ENCODE assay signal across 10 cellular contexts in the genomic region with DNA sequence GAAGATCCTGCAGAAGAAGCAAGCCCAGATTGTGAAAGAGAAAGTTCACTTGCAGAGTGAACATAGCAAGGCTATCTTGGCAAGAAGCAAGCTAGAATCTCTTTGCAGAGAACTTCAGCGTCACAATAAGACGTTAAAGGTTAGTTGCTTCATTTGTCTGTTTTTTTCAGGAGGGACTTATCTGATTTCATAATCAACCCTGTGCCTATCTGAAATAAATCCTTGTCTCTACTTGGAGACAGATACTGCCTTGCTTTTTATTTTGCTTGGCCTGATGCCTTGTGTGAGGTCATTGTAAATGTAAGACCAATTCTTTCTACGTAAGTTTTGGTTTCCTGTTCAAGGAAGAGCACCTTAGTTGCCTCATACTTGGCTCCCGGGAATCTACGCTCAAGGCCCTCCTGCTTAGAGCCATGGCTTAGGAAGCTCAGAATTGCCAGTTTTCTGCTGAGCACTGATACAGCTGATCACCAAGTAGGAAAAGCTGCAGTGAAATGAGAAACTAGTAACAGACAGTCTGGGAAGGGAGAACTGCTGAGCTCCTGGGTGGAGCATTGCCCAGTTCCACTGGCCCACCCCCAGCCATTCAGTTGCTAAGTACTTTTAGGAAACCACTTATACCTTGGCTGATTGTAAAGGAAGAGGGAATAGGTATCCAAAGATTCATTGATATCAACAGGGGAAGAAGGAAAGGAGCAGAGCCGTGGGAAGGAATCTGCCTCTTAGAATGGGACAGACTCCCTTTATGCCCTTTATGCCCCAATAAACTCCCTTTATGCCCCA. TPM values are rescaled to one million over a fixed set of nuclear protein-coding genes. Genes with fewer than 3 reads are reported as not detected.
DNase-seq lines count a peak whose midpoint lies in the region; ATAC-seq, FAIRE-seq and TF ChIP-seq lines count a peak whose summit lies in the region.
"Had no signal": no experiment of that assay in that cellular context is flagged by ENCODE, and none has a peak within 500 bp of the region (broad histone marks: within the 10 kb centered on the region; RNA-seq: fewer than 3 reads in every experiment).

No MANE protein-coding gene starts in this region.

- no TSS peak for BruUV-seq in HepG2 (replicated peaks; lab: Mats Ljungman, UMichigan)

- 42% methylated on average over 6 of the region's 6 CpGs for WGBS in liver
- WGBS in HepG2 (ENCODE audit: low lambda C conversion rate), result 96% methylated on average over 6 of the region's 6 CpGs

- no peak overlapping the region for H3K9ac ChIP-seq in liver (ENCODE audit: low read depth in 1 of 2, low read length in 2 of 2)
- no peak overlapping the region for H3K9ac ChIP-seq in HepG2 (ENCODE audit: insufficient read depth, low read depth, low read length)

- TF ChIP-seq POLR2A in HepG2 (IDR thresholded peaks at IDR 0.05; ENCODE audit: insufficient read depth in 1 of 2, low read depth in 2 of 2, low read length in 2 of 2), result no peak

- H3K79me2 ChIP-seq in HepG2 (ENCODE audit: insufficient read depth, low read length), result no peaks in the 10 kb centered on the region

- POLR2A ChIA-PET in HepG2 (lab: Yijun Ruan, JAX), result no interaction called here

- TF ChIP-seq CTCF in liver (IDR thresholded peaks at IDR 0.05; ENCODE audit: low read depth, low read length, missing input control), result no peak
- TF ChIP-seq CTCF in HepG2 (CRISPR knock-in tag; IDR thresholded peaks at IDR 0.05), result no peak

- H3K36me3 ChIP-seq in liver (ENCODE audit: control insufficient read depth in 4 of 4, insufficient read depth in 3 of 4, low read depth in 1 of 4, low read length in 3 of 4), result peaks cover 0 to 30% (median 13%) of the 10 kb centered on the region in 4 donors
- peaks cover 6 to 29% of the 10 kb centered on the region in 2 experiments; a peak in 3 of 5 replicates for H3K36me3 ChIP-seq in HepG2 (replicated peaks in 1 of 2; ENCODE audit: control insufficient read depth in 1 of 2, insufficient read depth in 2 of 2, low read length in 2 of 2)

- H3K4me3 ChIP-seq in liver (ENCODE audit: low read depth in 1 of 3, low read length in 3 of 3) (no peak overlapping the region), HepG2 (replicated peaks in 1 of 3; ENCODE audit: insufficient read depth in 1 of 3, low read depth in 2 of 3, low read length in 3 of 3) (no peak overlapping the region)

- H2AFZ ChIP-seq in HepG2 (ENCODE audit: low read length), result no peak overlapping the region

- in situ Hi-C loops in HepG2 (cut with HindIII; ENCODE audit: extremely low pct_ligation_motif_present, low pct_unique_long_range_greater_than_20kb), result loop anchor here (10.0 kb wide), 1 partner anchor 216 kb away; no protein-coding TSS in a partner anchor

- no peak for FAIRE-seq in HepG2 (lab: Jason Lieb, UNC)
- FAIRE-seq in frontal cortex (lab: Jason Lieb, UNC), result no peak

- no peaks in the 10 kb centered on the region for H3K27me3 ChIP-seq in liver (ENCODE audit: control insufficient read depth in 4 of 4, insufficient read depth in 4 of 4, low read length in 3 of 4)
- H3K27me3 ChIP-seq in HepG2 (ENCODE audit: control insufficient read depth in 1 of 2, insufficient read depth in 2 of 2, low read length in 2 of 2), result no peaks in the 10 kb centered on the region

- no peak for DNase-seq in HepG2 (ENCODE audit: low spot score)
- DNase-seq in mucosa of gallbladder (ENCODE audit: low spot score), result peak; percentile 18
- no peak for DNase-seq in GM19238 (ENCODE audit: insufficient read length, low spot score)
- DNase-seq in frontal cortex (ENCODE audit: low spot score in 2 of 2), result no peak
- no peak for DNase-seq in NCI-H526 treated with DMSO at 0.1 percent for 48 hours (lab: John Stamatoyannopoulos, UW)
- no peak for DNase-seq in NCI-H524 treated with DMSO at 0.1 percent for 48 hours (lab: John Stamatoyannopoulos, UW)
- DNase-seq: activated CD4-positive, alpha-beta T cell treated with anti-CD3 and anti-CD28 coated beads for 48 hours; OCI-M1 had no signal

- H3K27ac ChIP-seq in liver (ENCODE audit: low read depth in 1 of 2, low read length in 2 of 2), result peak overlapping the region; percentile 15 to 25
- no peak overlapping the region for H3K27ac ChIP-seq in HepG2 (ENCODE audit: extremely low read length, insufficient read depth, low read length)

- H3K4me1 ChIP-seq in liver (ENCODE audit: control insufficient read depth in 4 of 4, insufficient read depth in 4 of 4, low read length in 3 of 4), result peaks cover 0 to 12% (median 1%) of the 10 kb centered on the region in 4 donors
- peaks cover 20% of the 10 kb centered on the region for H3K4me1 ChIP-seq in HepG2 (ENCODE audit: insufficient read depth, low read length)

- H3K4me2 ChIP-seq in HepG2 (ENCODE audit: low read depth, low read length), result no peak overlapping the region

- intact Hi-C loops in HepG2 (cut with micrococcal nuclease; ENCODE audit: unreplicated experiment), result loop anchor here (5.0 kb wide), 1 partner anchor 44 kb away; the partner anchor contains the start of gene RBBP7

- CTCF ChIA-PET in HepG2 (lab: Yijun Ruan, JAX; ENCODE audit: low intra/inter-chr PET ratio, low total read pairs), result no interaction called here

- H3K9me3 ChIP-seq in liver (ENCODE audit: control insufficient read depth in 4 of 4, low read length in 3 of 4) (no peaks in the 10 kb centered on the region), HepG2 (ENCODE audit: low read length) (no peaks in the 10 kb centered on the region)

- TF ChIP-seq RAD21 in liver (IDR thresholded peaks at IDR 0.05), result no peak
- TF ChIP-seq RAD21 in HepG2 (CRISPR knock-in tag; IDR thresholded peaks at IDR 0.05), result no peak

- no peak for TF ChIP-seq EP300 in HepG2 (IDR thresholded peaks at IDR 0.05; ENCODE audit: low read depth in 2 of 2, low read length in 2 of 2)
- no peak for TF ChIP-seq EP300 in HepG2 (CRISPR knock-in tag; IDR thresholded peaks at IDR 0.05; ENCODE audit: borderline replicate concordance)

- ATAC-seq in HepG2, result no peak
- peak; percentile 52 for ATAC-seq in esophagus mucosa

- no peaks in the 10 kb centered on the region for H4K20me1 ChIP-seq in HepG2 (ENCODE audit: insufficient read depth, low read length)

TF ChIP-seq in liver, 16 proteins besides CTCF, POLR2A, EP300 and RAD21 (continues in another document):
- TF ChIP-seq FOXA1 (IDR thresholded peaks at IDR 0.05), result no peak
- no peak for TF ChIP-seq FOXA2 (IDR thresholded peaks at IDR 0.05)

TF ChIP-seq in HepG2, 621 proteins besides CTCF, POLR2A, EP300 and RAD21 (continues in another document):
- TF ChIP-seq SOX6 (IDR thresholded peaks at IDR 0.05) (no peak), SOX6 (CRISPR knock-in tag; IDR thresholded peaks at IDR 0.05) (no peak)

RNA-seq across cellular contexts. Expression of gene RBBP7, which starts 41.8 kb away (rescaled TPM):
- 10 to 100 TPM; 32.5 to 77.9 TPM for total RNA-seq in liver
- 10 to 100 TPM; 34.0 to 37.1 TPM for polyA plus RNA-seq in liver
- total RNA-seq in HepG2 (2016; rRNA removed; fragmentation: Illumina TruSeq; extraction: Trizol), result 145 and 193 TPM in 2 replicates
- total RNA-seq in HepG2 (2016; cell fraction: cytosol; rRNA removed; fragmentation: Illumina TruSeq; extraction: Trizol; ENCODE audit: low read depth), result 57.4 and 66.6 TPM in 2 replicates
- 156 and 189 TPM in 2 replicates for total RNA-seq in HepG2 (2016; cell fraction: insoluble cytoplasmic fraction; rRNA removed; fragmentation: Illumina TruSeq; extraction: Trizol)
- total RNA-seq in HepG2 (2016; cell fraction: membrane; rRNA removed; fragmentation: Illumina TruSeq; extraction: Trizol), result 80.3 and 86.8 TPM in 2 replicates
- total RNA-seq in HepG2 (2016; cell fraction: nucleus; rRNA removed; fragmentation: Illumina TruSeq; extraction: Trizol), result 80.6 and 89.8 TPM in 2 replicates
- 80.1 and 89.5 TPM in 2 replicates for polyA plus RNA-seq in HepG2 (2011; rRNA removed)
- 53.0 and 73.9 TPM in 2 replicates for polyA plus RNA-seq in HepG2 (2011; cell fraction: cytosol; rRNA removed)
- polyA plus RNA-seq in HepG2 (2011; cell fraction: nucleus; rRNA removed), result 52.9 and 88.1 TPM in 2 replicates
- 92.8 and 105 TPM in 2 replicates for polyA plus RNA-seq in HepG2 (2012)
- polyA plus RNA-seq in HepG2 (2016; cell fraction: cytosol; fragmentation: Illumina TruSeq; extraction: Trizol; ENCODE audit: low read depth), result 39.1 and 41.4 TPM in 2 replicates
- polyA plus RNA-seq in HepG2 (2016; cell fraction: insoluble cytoplasmic fraction; fragmentation: Illumina TruSeq; extraction: Trizol; ENCODE audit: low read depth), result 192 and 194 TPM in 2 replicates
- 60.3 and 64.4 TPM in 2 replicates for polyA plus RNA-seq in HepG2 (2016; cell fraction: membrane; fragmentation: Illumina TruSeq; extraction: Trizol; ENCODE audit: low read depth)
- polyA plus RNA-seq in HepG2 (2016; cell fraction: nucleus; fragmentation: Illumina TruSeq; extraction: Trizol; ENCODE audit: insufficient read depth, low read depth), result 149 and 156 TPM in 2 replicates
- 67.0 and 365 TPM in 2 replicates for polyA minus RNA-seq in HepG2 (2011; rRNA and poly(A)+ RNA removed; ENCODE audit: low replicate concordance)
- polyA minus RNA-seq in HepG2 (2011; cell fraction: cytosol; rRNA and poly(A)+ RNA removed), result 38.9 and 41.2 TPM in 2 replicates
- polyA minus RNA-seq in HepG2 (2011; cell fraction: nucleus; rRNA and poly(A)+ RNA removed), result 47.3 and 54.2 TPM in 2 replicates
- total RNA-seq in esophagus mucosa, result 72.5 TPM
- total RNA-seq in mucosa of gallbladder, result 88.2 TPM
- 84.8 TPM for total RNA-seq in frontal cortex

RNA-seq across cellular contexts. Expression of gene TXLNG, which starts 42.1 kb away (rescaled TPM):
- total RNA-seq in liver, result 1 to 10 TPM; 6.0 to 7.4 TPM
- 1 to 10 TPM; 3.7 to 4.1 TPM for polyA plus RNA-seq in liver
- total RNA-seq in HepG2 (2016; rRNA removed; fragmentation: Illumina TruSeq; extraction: Trizol), result 13.1 and 17.8 TPM in 2 replicates
- total RNA-seq in HepG2 (2016; cell fraction: cytosol; rRNA removed; fragmentation: Illumina TruSeq; extraction: Trizol; ENCODE audit: low read depth), result 1.6 and 2.4 TPM in 2 replicates
- total RNA-seq in HepG2 (2016; cell fraction: insoluble cytoplasmic fraction; rRNA removed; fragmentation: Illumina TruSeq; extraction: Trizol), result 13.0 and 18.0 TPM in 2 replicates
- total RNA-seq in HepG2 (2016; cell fraction: membrane; rRNA removed; fragmentation: Illumina TruSeq; extraction: Trizol), result 6.0 and 6.6 TPM in 2 replicates
- 9.1 and 10.1 TPM in 2 replicates for total RNA-seq in HepG2 (2016; cell fraction: nucleus; rRNA removed; fragmentation: Illumina TruSeq; extraction: Trizol)
- polyA plus RNA-seq in HepG2 (2011; rRNA removed), result 13.4 and 15.5 TPM in 2 replicates
- 6.4 and 10.9 TPM in 2 replicates for polyA plus RNA-seq in HepG2 (2011; cell fraction: cytosol; rRNA removed)
- 7.6 and 12.0 TPM in 2 replicates for polyA plus RNA-seq in HepG2 (2011; cell fraction: nucleus; rRNA removed)
- 11.8 and 13.5 TPM in 2 replicates for polyA plus RNA-seq in HepG2 (2012)
- polyA plus RNA-seq in HepG2 (2016; cell fraction: cytosol; fragmentation: Illumina TruSeq; extraction: Trizol; ENCODE audit: low read depth), result 0.61 and 0.70 TPM in 2 replicates
- 18.7 and 19.3 TPM in 2 replicates for polyA plus RNA-seq in HepG2 (2016; cell fraction: insoluble cytoplasmic fraction; fragmentation: Illumina TruSeq; extraction: Trizol; ENCODE audit: low read depth)
- polyA plus RNA-seq in HepG2 (2016; cell fraction: membrane; fragmentation: Illumina TruSeq; extraction: Trizol; ENCODE audit: low read depth), result 2.4 and 3.2 TPM in 2 replicates
- 18.0 and 18.4 TPM in 2 replicates for polyA plus RNA-seq in HepG2 (2016; cell fraction: nucleus; fragmentation: Illumina TruSeq; extraction: Trizol; ENCODE audit: insufficient read depth, low read depth)
- polyA minus RNA-seq in HepG2 (2011; rRNA and poly(A)+ RNA removed; ENCODE audit: low replicate concordance), result 5.1 and 21.6 TPM in 2 replicates
- polyA minus RNA-seq in HepG2 (2011; cell fraction: cytosol; rRNA and poly(A)+ RNA removed), result 6.6 and 8.6 TPM in 2 replicates
- 8.1 and 11.6 TPM in 2 replicates for polyA minus RNA-seq in HepG2 (2011; cell fraction: nucleus; rRNA and poly(A)+ RNA removed)
- 8.5 TPM for total RNA-seq in esophagus mucosa
- total RNA-seq in mucosa of gallbladder, result 11.6 TPM
- 11.8 TPM for total RNA-seq in frontal cortex
